ENCODE assay signal across 3 cellular contexts in the genomic region with DNA sequence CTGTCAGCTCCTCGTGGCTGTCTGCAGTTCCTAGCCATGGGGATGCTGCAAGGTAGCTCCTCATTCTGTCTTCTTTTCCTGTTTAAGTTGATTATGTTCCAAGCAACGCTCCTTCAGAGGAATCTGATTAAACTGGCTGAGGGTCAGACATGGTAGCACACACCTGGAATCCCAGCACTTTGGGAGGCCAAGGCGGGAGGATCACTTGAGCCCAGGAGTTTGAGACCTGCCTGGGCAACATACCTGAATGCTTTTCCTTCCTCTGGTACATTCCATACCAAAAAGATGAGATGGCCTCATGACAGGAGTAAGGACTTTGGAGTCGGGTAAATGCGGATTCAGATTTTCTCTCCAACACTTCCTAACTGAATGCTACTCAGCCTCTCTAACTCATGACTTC.
TF ChIP-seq lines count a peak whose summit lies in the region.

No MANE protein-coding gene starts in this region.

TF ChIP-seq in IMR-90, 13 proteins besides CTCF, POLR2A, EP300 and RAD21:
- no peak for TF ChIP-seq USF2 (IDR thresholded peaks at IDR 0.05; ENCODE audit: low read depth, low read length)
- TF ChIP-seq NFE2L2 (IDR thresholded peaks at IDR 0.05; ENCODE audit: low read depth, low read length) = no peak
- TF ChIP-seq CEBPB (IDR thresholded peaks at IDR 0.05; ENCODE audit: low read depth, low read length) = no peak
- no peak for TF ChIP-seq SMC3 (IDR thresholded peaks at IDR 0.05; ENCODE audit: low read depth, low read length)
- TF ChIP-seq RFX5 (IDR thresholded peaks at IDR 0.05; ENCODE audit: low read depth, low read length) = no peak
- no peak for TF ChIP-seq MAZ (IDR thresholded peaks at IDR 0.05; ENCODE audit: borderline replicate concordance, low read depth, low read length)
- no peak for TF ChIP-seq FOS (IDR thresholded peaks at IDR 0.05; ENCODE audit: low read depth, low read length)
- no peak for TF ChIP-seq MAFK (IDR thresholded peaks at IDR 0.05; ENCODE audit: low read depth, low read length)

TF ChIP-seq in WTC11, 78 proteins besides CTCF, POLR2A, EP300 and RAD21:
- no peak for TF ChIP-seq TEAD1 (CRISPR knock-in tag; IDR thresholded peaks at IDR 0.05)
- TF ChIP-seq NR1H2 (CRISPR knock-in tag; IDR thresholded peaks at IDR 0.05) = no peak
- no peak for TF ChIP-seq ZNF512 (CRISPR knock-in tag; IDR thresholded peaks at IDR 0.05; ENCODE audit: borderline replicate concordance)
- TF ChIP-seq MXD4 (CRISPR knock-in tag; IDR thresholded peaks at IDR 0.05; ENCODE audit: borderline replicate concordance) = no peak
- TF ChIP-seq FOXJ3 (CRISPR knock-in tag; IDR thresholded peaks at IDR 0.05; ENCODE audit: borderline replicate concordance) = no peak
- no peak for TF ChIP-seq ZNF317 (CRISPR knock-in tag; IDR thresholded peaks at IDR 0.05; ENCODE audit: borderline replicate concordance, low read depth)
- no peak for TF ChIP-seq IRF2 (CRISPR knock-in tag; IDR thresholded peaks at IDR 0.05; ENCODE audit: borderline replicate concordance, low read depth)
- TF ChIP-seq PRDM15 (CRISPR knock-in tag; IDR thresholded peaks at IDR 0.05) = no peak
- TF ChIP-seq ERG (CRISPR knock-in tag; IDR thresholded peaks at IDR 0.05) = no peak
- no peak for TF ChIP-seq CREM (CRISPR knock-in tag; IDR thresholded peaks at IDR 0.05)
- TF ChIP-seq NFATC4 (CRISPR knock-in tag; IDR thresholded peaks at IDR 0.05) = no peak
- no peak for TF ChIP-seq ZBTB21 (CRISPR knock-in tag; IDR thresholded peaks at IDR 0.05; ENCODE audit: borderline replicate concordance)
- TF ChIP-seq CBFB (CRISPR knock-in tag; IDR thresholded peaks at IDR 0.05; ENCODE audit: low read depth) = no peak
- TF ChIP-seq ATF6 (CRISPR knock-in tag; IDR thresholded peaks at IDR 0.05) = no peak
- no peak for TF ChIP-seq ZNF423 (CRISPR knock-in tag; IDR thresholded peaks at IDR 0.05)
- TF ChIP-seq NFYB (CRISPR knock-in tag; conservative IDR thresholded peaks at IDR 0.05; ENCODE audit: low read depth) = no peak
- no peak for TF ChIP-seq RELA (CRISPR knock-in tag; IDR thresholded peaks at IDR 0.05; ENCODE audit: borderline replicate concordance)

TF ChIP-seq in H1, 55 proteins besides CTCF, POLR2A, EP300 and RAD21:
- TF ChIP-seq RFX5 (IDR thresholded peaks at IDR 0.05; ENCODE audit: borderline replicate concordance, low read depth, low read length) = no peak
- no peak for TF ChIP-seq SP2 (IDR thresholded peaks at IDR 0.05; ENCODE audit: low read length)
- TF ChIP-seq CREB1 (IDR thresholded peaks at IDR 0.05) = no peak
- no peak for TF ChIP-seq POLR2AphosphoS5 (IDR thresholded peaks at IDR 0.05; ENCODE audit: low read depth, low read length)
- no peak for TF ChIP-seq TAF7 (optimal IDR thresholded peaks at IDR 0.05; ENCODE audit: borderline replicate concordance, low read depth, low read length)
- no peak for TF ChIP-seq USF2 (IDR thresholded peaks at IDR 0.05; ENCODE audit: low read length)
- no peak for TF ChIP-seq NANOG (IDR thresholded peaks at IDR 0.05; ENCODE audit: insufficient read depth, low read depth, low read length, poor library complexity, severe bottlenecking)
- TF ChIP-seq YY1 (IDR thresholded peaks at IDR 0.05; ENCODE audit: low read depth, low read length) = no peak
- no peak for TF ChIP-seq SP1 (IDR thresholded peaks at IDR 0.05; ENCODE audit: low read depth, low read length)
- TF ChIP-seq SRF (IDR thresholded peaks at IDR 0.05; ENCODE audit: low read depth, low read length) = no peak
